Comparison of ENCODE assay signal across 22 cellular contexts in the genomic region with DNA sequence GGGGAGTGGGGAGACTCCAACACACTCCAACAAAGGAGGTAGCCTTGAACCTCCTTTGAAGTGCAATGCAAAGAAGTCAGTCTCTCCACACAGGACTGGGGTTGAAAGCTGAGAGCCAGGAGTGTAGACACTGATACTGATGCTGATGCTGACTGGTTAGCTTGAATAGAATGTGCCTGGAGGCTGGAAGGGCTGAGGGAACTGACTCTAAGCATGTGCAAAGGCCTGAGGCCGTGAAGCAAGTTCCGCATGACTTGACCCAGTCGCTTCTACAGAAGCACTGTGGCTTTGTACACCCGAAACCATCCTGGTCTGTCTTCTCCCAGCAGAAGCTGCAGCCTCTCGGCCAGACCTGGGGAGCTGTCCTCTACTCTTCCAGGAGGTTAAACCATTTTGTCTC. TPM values are rescaled to one million over a fixed set of nuclear protein-coding genes. Genes with fewer than 3 reads are reported as not detected.
A peak's percentile ranks its signal among the peaks of the same experiment; 100 is the strongest.
DNase-seq lines count a peak whose midpoint lies in the region; ATAC-seq and TF ChIP-seq lines count a peak whose summit lies in the region.
"Had no signal": no experiment of that assay in that cellular context is flagged by ENCODE, and none has a peak within 500 bp of the region (broad histone marks: within the 10 kb centered on the region; RNA-seq: fewer than 3 reads in every experiment).

No MANE protein-coding gene starts in this region.

- no peak overlapping the region for H3K9ac ChIP-seq in HUES48 (ENCODE audit: low read depth, low read length)

- H3K9me3 ChIP-seq in HUES48 (ENCODE audit: control insufficient read depth, insufficient read depth, low read length) (no peaks in the 10 kb centered on the region), tibial nerve (no peaks in the 10 kb centered on the region)
- H3K9me3 ChIP-seq: BE2C had no signal

- ATAC-seq in natural killer cell = no peak
- ATAC-seq: HepG2 had no signal

- H3K27me3 Mint-ChIP-seq in chondrocyte (ENCODE audit: low read depth) (peaks cover 43% of the 10 kb centered on the region), nephron progenitor cell (ENCODE audit: low read depth, poor library complexity) (peaks cover 15% of the 10 kb centered on the region), natural killer cell (ENCODE audit: low read depth in 2 of 2) (peaks cover 18 to 25% of the 10 kb centered on the region in 2 donors)

- H3K27me3 ChIP-seq in HUES48 (ENCODE audit: control insufficient read depth, insufficient read depth, low read length) (peaks cover 3% of the 10 kb centered on the region; the same call in 1 of the 2 replicates), tibial nerve (peaks cover 0 to 19% of the 10 kb centered on the region in 2 donors)
- H3K27me3 ChIP-seq: BE2C had no signal

- no peak for TF ChIP-seq CTCF in chondrocyte (IDR thresholded peaks at IDR 0.05)
- no peak for TF ChIP-seq CTCF in nephron progenitor cell (IDR thresholded peaks at IDR 0.05)
- TF ChIP-seq CTCF in natural killer cell (IDR thresholded peaks at IDR 0.05) = no peak
- no peak for TF ChIP-seq CTCF in tibial nerve (IDR thresholded peaks at IDR 0.05)

- H3K36me3 ChIP-seq in HUES48 (ENCODE audit: control insufficient read depth, insufficient read depth, low read length) (peaks cover 9% of the 10 kb centered on the region), tibial nerve (no peaks in the 10 kb centered on the region)
- H3K36me3 ChIP-seq: BE2C had no signal

- no peak for TF ChIP-seq EP300 in tibial nerve (IDR thresholded peaks at IDR 0.05)

- H3K27ac ChIP-seq in HUES48 (ENCODE audit: low read depth, low read length) (peak overlapping the region; percentile 91), tibial nerve (no peak overlapping the region)
- H3K27ac ChIP-seq: HL-60 had no signal

- H3K9me3 Mint-ChIP-seq in chondrocyte (ENCODE audit: low read depth) (no peaks in the 10 kb centered on the region), nephron progenitor cell (no peaks in the 10 kb centered on the region), natural killer cell (no peaks in the 10 kb centered on the region)
- H3K9me3 Mint-ChIP-seq: CD8-positive, alpha-beta memory T cell; IgD-negative memory B cell had no signal

- H3K4me1 Mint-ChIP-seq in chondrocyte (ENCODE audit: low read depth) (no peaks in the 10 kb centered on the region), nephron progenitor cell (peaks cover 10% of the 10 kb centered on the region), natural killer cell (no peaks in the 10 kb centered on the region)
- H3K4me1 Mint-ChIP-seq: CD4-positive, CD25-positive, alpha-beta regulatory T cell; CD8-positive, alpha-beta memory T cell had no signal

- no peak overlapping the region for H3K27ac Mint-ChIP-seq in chondrocyte (ENCODE audit: unreplicated experiment)
- H3K27ac Mint-ChIP-seq in nephron progenitor cell = no peak overlapping the region
- no peak overlapping the region for H3K27ac Mint-ChIP-seq in natural killer cell
- H3K27ac Mint-ChIP-seq: CD4-positive, CD25-positive, alpha-beta regulatory T cell; CD8-positive, alpha-beta memory T cell; IgD-negative memory B cell had no signal

- DNase-seq in chondrocyte (ENCODE audit: low spot score) = peak; percentile 49
- peak; percentile 80 for DNase-seq in islet precursor cell
- DNase-seq in nephron progenitor cell = no peak
- DNase-seq in NOMO-1 (lab: John Stamatoyannopoulos, UW; ENCODE audit: unreplicated experiment in 2 of 2) = no peak
- no peak for DNase-seq in natural killer cell
- DNase-seq in tibial nerve (ENCODE audit: low spot score in 2 of 2) = no peak
- DNase-seq: ACHN; BE2C; C1 segment of cervical spinal cord; CD4-positive, CD25-positive, alpha-beta regulatory T cell; CD8-positive, alpha-beta memory T cell; COR-L47; DMS 273 treated with DMSO at 0.1 percent for 48 hours; DND-41; EL; HCEC 1CT; KBM-7 had no signal

- H3K4me3 Mint-ChIP-seq in chondrocyte (ENCODE audit: unreplicated experiment) (no peak overlapping the region), nephron progenitor cell (no peak overlapping the region), natural killer cell (no peak overlapping the region)
- H3K4me3 Mint-ChIP-seq: CD4-positive, CD25-positive, alpha-beta regulatory T cell; CD8-positive, alpha-beta memory T cell had no signal

- H3K4me1 ChIP-seq in HUES48 (ENCODE audit: control insufficient read depth, insufficient read depth, low read length) (peaks cover 34% of the 10 kb centered on the region), tibial nerve (no peaks in the 10 kb centered on the region)
- H3K4me1 ChIP-seq: BE2C had no signal

- no peaks in the 10 kb centered on the region for H3K36me3 Mint-ChIP-seq in chondrocyte (ENCODE audit: low read depth)
- H3K36me3 Mint-ChIP-seq in nephron progenitor cell (ENCODE audit: low read depth) = no peaks in the 10 kb centered on the region
- no peaks in the 10 kb centered on the region for H3K36me3 Mint-ChIP-seq in natural killer cell
- H3K36me3 Mint-ChIP-seq: CD4-positive, CD25-positive, alpha-beta regulatory T cell; IgD-negative memory B cell had no signal

- intact Hi-C loops in natural killer cell (cut with micrococcal nuclease) = no loop called here

- WGBS in tibial nerve, 2 donors = 72 to 89% methylated on average over 5 of the region's 5 CpGs

- TF ChIP-seq POLR2A in tibial nerve (IDR thresholded peaks at IDR 0.05) = no peak

- H3K4me3 ChIP-seq in HUES48 (ENCODE audit: low read depth, low read length) (no peak overlapping the region), tibial nerve (no peak overlapping the region)

RNA-seq across cellular contexts. Expression of gene FOXI3, which starts 10.4 kb away (rescaled TPM):
- total RNA-seq in chondrocyte (not detected in 3 replicates), natural killer cell (not detected), tibial nerve (not detected)
- total RNA-seq: CD4-positive, CD25-positive, alpha-beta regulatory T cell; CD8-positive, alpha-beta memory T cell; HepG2; HT1080 had no signal

Comparison
In these comparisons a context has a peak if more than half of its experiments do, and no peak if none do; other contexts are left out.
1. DNase-seq: peak in chondrocyte (single experiment) and islet precursor cell (single experiment); none in nephron progenitor cell (single experiment), NOMO-1 (0 of 2), natural killer cell (single experiment) and tibial nerve (0 of 2).